Comparison of ENCODE assay signal across 8 cellular contexts in genomic region chr20:50930139-50931047, GRCh38. TPM values are rescaled to one million over a fixed set of nuclear protein-coding genes. Genes with fewer than 3 reads are reported as not detected.
DNase-seq lines count a peak whose midpoint lies in the region; ATAC-seq, FAIRE-seq and TF ChIP-seq lines count a peak whose summit lies in the region.

No MANE protein-coding gene starts in this region.

- in situ Hi-C loops in HepG2 (cut with HindIII; ENCODE audit: extremely low pct_ligation_motif_present, low pct_unique_long_range_greater_than_20kb), result loop anchor here (10.0 kb wide), 1 partner anchor 136 kb away; the partner anchor contains the start of gene BCAS4

- no TSS peak for BruUV-seq in HepG2 (replicated peaks; lab: Mats Ljungman, UMichigan)

- POLR2A ChIA-PET in HepG2 (lab: Yijun Ruan, JAX), result interaction anchor here (0.9 to 4.3 kb wide), 16 partner anchors 10 to 141 kb away, joined by 3 to 87 read pairs (median 6); partner anchors contain the start of genes BCAS4, DPM1 and MOCS3

- TF ChIP-seq POLR2A in HepG2 (IDR thresholded peaks at IDR 0.05; ENCODE audit: insufficient read depth in 1 of 2, low read depth in 2 of 2, low read length in 2 of 2), result no peak; a peak in 1 of 4 replicates

- peak overlapping the region; percentile 89 for H3K9ac ChIP-seq in HepG2 (ENCODE audit: insufficient read depth, low read depth, low read length)

- TF ChIP-seq EP300 in HepG2 (IDR thresholded peaks at IDR 0.05; ENCODE audit: low read depth in 2 of 2, low read length in 2 of 2), result no peak
- TF ChIP-seq EP300 in HepG2 (CRISPR knock-in tag; IDR thresholded peaks at IDR 0.05; ENCODE audit: borderline replicate concordance), result no peak

- peaks cover 50% of the 10 kb centered on the region for H3K79me2 ChIP-seq in HepG2 (ENCODE audit: insufficient read depth, low read length)

- no peak for TF ChIP-seq CTCF in cardiac fibroblast (IDR thresholded peaks at IDR 0.05; ENCODE audit: low read depth, low read length)
- TF ChIP-seq CTCF in HepG2 (CRISPR knock-in tag; IDR thresholded peaks at IDR 0.05), result no peak

- DNase-seq in RPMI7951 (ENCODE audit: low read depth) (peak; percentile 26), cardiac fibroblast (ENCODE audit: low read depth in 2 of 2) (no peak), HepG2 (ENCODE audit: low spot score) (no peak), SHP77 treated with DMSO at 0.1 percent for 48 hours (lab: John Stamatoyannopoulos, UW) (no peak), Ammon's horn (ENCODE audit: low spot score) (no peak)
- peak; percentile 25 for DNase-seq in stimulated activated naive CD4-positive, alpha-beta T cell treated with Interleukin-2 at 50 U/mL for 16 hours (lab: John Stamatoyannopoulos, UW)

- H3K27ac ChIP-seq in HepG2 (ENCODE audit: extremely low read length, insufficient read depth, low read length), result peak overlapping the region; percentile 78

- peak; percentile 46 for TF ChIP-seq RAD21 in HepG2 (CRISPR knock-in tag; IDR thresholded peaks at IDR 0.05)

- H3K4me3 ChIP-seq in GM08714 (ENCODE audit: low read length), result peak overlapping the region; percentile 99
- peak overlapping the region; percentile 87 for H3K4me3 ChIP-seq in cardiac fibroblast (replicated peaks in 1 of 2; ENCODE audit: low read depth in 2 of 2, low read length in 2 of 2)
- peak overlapping the region; percentile 82 to 97 (median 96) for H3K4me3 ChIP-seq in HepG2 (replicated peaks in 1 of 3; ENCODE audit: insufficient read depth in 1 of 3, low read depth in 2 of 3, low read length in 3 of 3)

- intact Hi-C loops in HepG2 (cut with micrococcal nuclease; ENCODE audit: unreplicated experiment), result no loop called here

- peak; percentile 4 for ATAC-seq in HG02610 (IDR thresholded peaks at IDR 0.05; ENCODE audit: unreplicated experiment)
- peak; percentile 49 for ATAC-seq in HepG2

- H3K4me2 ChIP-seq in HepG2 (ENCODE audit: low read depth, low read length), result peak overlapping the region; percentile 85

- H2AFZ ChIP-seq in HepG2 (ENCODE audit: low read length), result no peak overlapping the region

- H3K36me3 ChIP-seq in HepG2 (replicated peaks in 1 of 2; ENCODE audit: control insufficient read depth in 1 of 2, insufficient read depth in 2 of 2, low read length in 2 of 2), result peaks cover 12 to 44% of the 10 kb centered on the region in 2 experiments

- no peak for FAIRE-seq in HepG2 (lab: Jason Lieb, UNC)

- no peaks in the 10 kb centered on the region for H3K9me3 ChIP-seq in HepG2 (ENCODE audit: low read length)

- WGBS in HepG2 (ENCODE audit: low lambda C conversion rate), result 2% methylated on average over 41 of the region's 97 CpGs

- peaks cover 37% of the 10 kb centered on the region for H3K4me1 ChIP-seq in HepG2 (ENCODE audit: insufficient read depth, low read length)

- CTCF ChIA-PET in HepG2 (lab: Yijun Ruan, JAX; ENCODE audit: low intra/inter-chr PET ratio, low total read pairs), result interaction anchor here (1.0 to 4.7 kb wide), 5 partner anchors 10 to 140 kb away, joined by 4 to 62 read pairs (median 15); partner anchors contain the start of genes BCAS4, DPM1 and MOCS3

- H3K27me3 ChIP-seq in HepG2 (ENCODE audit: control insufficient read depth in 1 of 2, insufficient read depth in 2 of 2, low read length in 2 of 2), result no peaks in the 10 kb centered on the region

- H4K20me1 ChIP-seq in HepG2 (ENCODE audit: insufficient read depth, low read length), result peaks cover 39% of the 10 kb centered on the region

TF ChIP-seq in HepG2, 621 proteins besides CTCF, POLR2A, EP300 and RAD21 (continues in another document):
- 0 out of 2 replicates have a peak, but pooled peaks have one; percentile 12 for TF ChIP-seq ZNF331 (CRISPR knock-in tag; IDR thresholded peaks at IDR 0.05)
- TF ChIP-seq ZNF777 (CRISPR knock-in tag; IDR thresholded peaks at IDR 0.05), result peak; percentile 80
- TF ChIP-seq ZFX (CRISPR knock-in tag; IDR thresholded peaks at IDR 0.05; ENCODE audit: low read depth), result no peak
- no peak for TF ChIP-seq ZNF619 (CRISPR knock-in tag; IDR thresholded peaks at IDR 0.05)
- no peak for TF ChIP-seq BCL6 (CRISPR knock-in tag; IDR thresholded peaks at IDR 0.05)
- TF ChIP-seq HMG20A (CRISPR knock-in tag; IDR thresholded peaks at IDR 0.05; ENCODE audit: borderline replicate concordance), result no peak

RNA-seq across cellular contexts. Expression of gene ADNP, which starts 0.8 kb away (rescaled TPM):
- total RNA-seq in RPMI7951 (2014; rRNA removed; shearing (Covaris generic)), result 36.3 and 43.1 TPM in 2 replicates
- total RNA-seq in HepG2 (2016; rRNA removed; fragmentation: Illumina TruSeq; extraction: Trizol), result 21.5 and 60.7 TPM in 2 replicates
- total RNA-seq in HepG2 (2016; cell fraction: cytosol; rRNA removed; fragmentation: Illumina TruSeq; extraction: Trizol; ENCODE audit: low read depth), result 3.6 and 4.4 TPM in 2 replicates
- 17.8 and 59.9 TPM in 2 replicates for total RNA-seq in HepG2 (2016; cell fraction: insoluble cytoplasmic fraction; rRNA removed; fragmentation: Illumina TruSeq; extraction: Trizol)
- total RNA-seq in HepG2 (2016; cell fraction: membrane; rRNA removed; fragmentation: Illumina TruSeq; extraction: Trizol), result 20.1 and 20.5 TPM in 2 replicates
- total RNA-seq in HepG2 (2016; cell fraction: nucleus; rRNA removed; fragmentation: Illumina TruSeq; extraction: Trizol), result 51.3 and 55.1 TPM in 2 replicates
- polyA plus RNA-seq in HepG2 (2011; rRNA removed), result 21.0 and 22.3 TPM in 2 replicates
- 11.3 and 19.3 TPM in 2 replicates for polyA plus RNA-seq in HepG2 (2011; cell fraction: cytosol; rRNA removed)
- polyA plus RNA-seq in HepG2 (2011; cell fraction: nucleus; rRNA removed), result 30.4 and 32.5 TPM in 2 replicates
- polyA plus RNA-seq in HepG2 (2012), result 45.9 and 50.4 TPM in 2 replicates
- polyA plus RNA-seq in HepG2 (2016; cell fraction: cytosol; fragmentation: Illumina TruSeq; extraction: Trizol; ENCODE audit: low read depth), result 2.9 and 3.3 TPM in 2 replicates
- polyA plus RNA-seq in HepG2 (2016; cell fraction: insoluble cytoplasmic fraction; fragmentation: Illumina TruSeq; extraction: Trizol; ENCODE audit: low read depth), result 57.9 and 63.1 TPM in 2 replicates
- 8.8 and 9.4 TPM in 2 replicates for polyA plus RNA-seq in HepG2 (2016; cell fraction: membrane; fragmentation: Illumina TruSeq; extraction: Trizol; ENCODE audit: low read depth)
- polyA plus RNA-seq in HepG2 (2016; cell fraction: nucleus; fragmentation: Illumina TruSeq; extraction: Trizol; ENCODE audit: insufficient read depth, low read depth), result 78.5 and 79.2 TPM in 2 replicates
- polyA minus RNA-seq in HepG2 (2011; rRNA and poly(A)+ RNA removed; ENCODE audit: low replicate concordance), result 22.3 and 32.8 TPM in 2 replicates
- 29.7 and 42.9 TPM in 2 replicates for polyA minus RNA-seq in HepG2 (2011; cell fraction: cytosol; rRNA and poly(A)+ RNA removed)
- polyA minus RNA-seq in HepG2 (2011; cell fraction: nucleus; rRNA and poly(A)+ RNA removed), result 74.0 and 91.4 TPM in 2 replicates

RNA-seq across cellular contexts. Expression of gene DPM1, which starts 27.9 kb away (rescaled TPM):
- total RNA-seq in RPMI7951 (2014; rRNA removed; shearing (Covaris generic)), result 188 and 215 TPM in 2 replicates
- total RNA-seq in HepG2 (2016; rRNA removed; fragmentation: Illumina TruSeq; extraction: Trizol), result 161 and 187 TPM in 2 replicates
- total RNA-seq in HepG2 (2016; cell fraction: cytosol; rRNA removed; fragmentation: Illumina TruSeq; extraction: Trizol; ENCODE audit: low read depth), result 32.3 and 33.7 TPM in 2 replicates
- 167 and 188 TPM in 2 replicates for total RNA-seq in HepG2 (2016; cell fraction: insoluble cytoplasmic fraction; rRNA removed; fragmentation: Illumina TruSeq; extraction: Trizol)
- total RNA-seq in HepG2 (2016; cell fraction: membrane; rRNA removed; fragmentation: Illumina TruSeq; extraction: Trizol), result 30.4 and 39.3 TPM in 2 replicates
- total RNA-seq in HepG2 (2016; cell fraction: nucleus; rRNA removed; fragmentation: Illumina TruSeq; extraction: Trizol), result 102 and 109 TPM in 2 replicates
- polyA plus RNA-seq in HepG2 (2011; rRNA removed), result 75.7 and 83.2 TPM in 2 replicates
- polyA plus RNA-seq in HepG2 (2011; cell fraction: cytosol; rRNA removed), result 67.0 and 87.1 TPM in 2 replicates
- polyA plus RNA-seq in HepG2 (2011; cell fraction: nucleus; rRNA removed), result 40.6 and 43.3 TPM in 2 replicates
- 92.8 and 103 TPM in 2 replicates for polyA plus RNA-seq in HepG2 (2012)
- polyA plus RNA-seq in HepG2 (2016; cell fraction: cytosol; fragmentation: Illumina TruSeq; extraction: Trizol; ENCODE audit: low read depth), result 19.8 and 20.9 TPM in 2 replicates
- polyA plus RNA-seq in HepG2 (2016; cell fraction: insoluble cytoplasmic fraction; fragmentation: Illumina TruSeq; extraction: Trizol; ENCODE audit: low read depth), result 215 and 249 TPM in 2 replicates
- 27.9 and 30.1 TPM in 2 replicates for polyA plus RNA-seq in HepG2 (2016; cell fraction: membrane; fragmentation: Illumina TruSeq; extraction: Trizol; ENCODE audit: low read depth)
- polyA plus RNA-seq in HepG2 (2016; cell fraction: nucleus; fragmentation: Illumina TruSeq; extraction: Trizol; ENCODE audit: insufficient read depth, low read depth), result 177 and 193 TPM in 2 replicates
- 23.1 and 28.4 TPM in 2 replicates for polyA minus RNA-seq in HepG2 (2011; rRNA and poly(A)+ RNA removed; ENCODE audit: low replicate concordance)
- 38.3 and 41.9 TPM in 2 replicates for polyA minus RNA-seq in HepG2 (2011; cell fraction: cytosol; rRNA and poly(A)+ RNA removed)
- polyA minus RNA-seq in HepG2 (2011; cell fraction: nucleus; rRNA and poly(A)+ RNA removed), result 49.6 and 51.1 TPM in 2 replicates

RNA-seq across cellular contexts. Expression of gene MOCS3, which starts 28.2 kb away (rescaled TPM):
- total RNA-seq in RPMI7951 (2014; rRNA removed; shearing (Covaris generic)), result 10.1 and 12.1 TPM in 2 replicates
- 8.4 and 9.7 TPM in 2 replicates for total RNA-seq in HepG2 (2016; rRNA removed; fragmentation: Illumina TruSeq; extraction: Trizol)
- 1.2 and 1.3 TPM in 2 replicates for total RNA-seq in HepG2 (2016; cell fraction: cytosol; rRNA removed; fragmentation: Illumina TruSeq; extraction: Trizol; ENCODE audit: low read depth)
- total RNA-seq in HepG2 (2016; cell fraction: insoluble cytoplasmic fraction; rRNA removed; fragmentation: Illumina TruSeq; extraction: Trizol), result 7.8 and 8.8 TPM in 2 replicates
- total RNA-seq in HepG2 (2016; cell fraction: membrane; rRNA removed; fragmentation: Illumina TruSeq; extraction: Trizol), result 3.7 and 4.2 TPM in 2 replicates
- 5.4 and 5.7 TPM in 2 replicates for total RNA-seq in HepG2 (2016; cell fraction: nucleus; rRNA removed; fragmentation: Illumina TruSeq; extraction: Trizol)
- 3.7 and 4.1 TPM in 2 replicates for polyA plus RNA-seq in HepG2 (2011; rRNA removed)
- 4.0 and 4.1 TPM in 2 replicates for polyA plus RNA-seq in HepG2 (2011; cell fraction: cytosol; rRNA removed)
- 2.9 and 3.2 TPM in 2 replicates for polyA plus RNA-seq in HepG2 (2011; cell fraction: nucleus; rRNA removed)
- polyA plus RNA-seq in HepG2 (2012), result 2.7 and 3.3 TPM in 2 replicates
- 0.53 and 0.58 TPM in 2 replicates for polyA plus RNA-seq in HepG2 (2016; cell fraction: cytosol; fragmentation: Illumina TruSeq; extraction: Trizol; ENCODE audit: low read depth)
- polyA plus RNA-seq in HepG2 (2016; cell fraction: insoluble cytoplasmic fraction; fragmentation: Illumina TruSeq; extraction: Trizol; ENCODE audit: low read depth), result 7.8 and 8.0 TPM in 2 replicates
- 1.7 and 2.1 TPM in 2 replicates for polyA plus RNA-seq in HepG2 (2016; cell fraction: membrane; fragmentation: Illumina TruSeq; extraction: Trizol; ENCODE audit: low read depth)
- polyA plus RNA-seq in HepG2 (2016; cell fraction: nucleus; fragmentation: Illumina TruSeq; extraction: Trizol; ENCODE audit: insufficient read depth, low read depth), result 4.3 and 4.4 TPM in 2 replicates
- polyA minus RNA-seq in HepG2 (2011; rRNA and poly(A)+ RNA removed; ENCODE audit: low replicate concordance), result 14.6 and 20.7 TPM in 2 replicates
- 6.3 and 6.7 TPM in 2 replicates for polyA minus RNA-seq in HepG2 (2011; cell fraction: cytosol; rRNA and poly(A)+ RNA removed)
- 12.4 and 13.6 TPM in 2 replicates for polyA minus RNA-seq in HepG2 (2011; cell fraction: nucleus; rRNA and poly(A)+ RNA removed)

Comparison
In these comparisons a context has a peak if more than half of its experiments do, and no peak if none do; other contexts are left out.
1. DNase-seq: peak in RPMI7951 (single experiment) and stimulated activated naive CD4-positive, alpha-beta T cell treated with Interleukin-2 at 50 U/mL for 16 hours (single experiment); none in cardiac fibroblast (0 of 2), HepG2 (single experiment), SHP77 treated with DMSO at 0.1 percent for 48 hours (single experiment) and Ammon's horn (single experiment).
2. Peak in every context shown above with its lines, with median percentiles within 50 percentile points of each other: H3K4me3 ChIP-seq.